In the genomic region with DNA sequence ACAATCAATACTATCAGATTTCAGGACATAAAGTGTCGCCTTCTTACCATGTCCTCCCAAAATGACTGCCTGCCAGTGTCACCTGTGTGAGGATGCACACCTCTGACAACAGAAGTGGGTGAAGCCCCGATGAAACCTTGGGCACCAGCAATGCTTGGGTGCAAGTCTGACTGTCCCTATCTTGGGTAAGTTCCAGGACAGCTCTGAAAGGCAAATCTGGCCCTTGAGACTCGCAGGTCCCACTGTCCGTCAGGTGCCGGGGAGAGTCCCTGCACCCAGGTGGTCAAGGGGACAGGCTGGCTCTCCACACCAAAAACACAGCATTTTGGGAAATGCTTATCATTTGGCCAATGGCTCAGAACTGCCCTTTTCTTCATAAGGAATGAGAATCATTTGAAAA, we compare ENCODE assay signal across 14 cellular contexts.
"Had no signal": no experiment of that assay in that cellular context is flagged by ENCODE, and none has a peak within 500 bp of the region (broad histone marks: within the 10 kb centered on the region; RNA-seq: fewer than 3 reads in every experiment).

No MANE protein-coding gene starts in this region.

- H3K4me3 Mint-ChIP-seq: activated CD4-positive, alpha-beta T cell treated with anti-CD3 and anti-CD28 coated beads, Interleukin-2, amount 10 ng/mL, durations not matched to agents 7 days and 5 days; naive thymus-derived CD4-positive, alpha-beta T cell; type B pancreatic cell had no signal

- H3K27ac Mint-ChIP-seq: activated CD4-positive, alpha-beta T cell treated with anti-CD3 and anti-CD28 coated beads, Interleukin-2, amount 10 ng/mL, durations not matched to agents 7 days and 5 days had no signal

- ATAC-seq: lower lobe of right lung; naive thymus-derived CD4-positive, alpha-beta T cell had no signal

- H3K9me3 ChIP-seq: lower lobe of right lung had no signal

- H3K27ac ChIP-seq: coronary artery, lower lobe of right lung had no signal

- DNase-seq: activated CD4-positive, alpha-beta T cell treated with anti-CD3 and anti-CD28 coated beads, Interleukin-2, amount 10 ng/mL, durations not matched to agents 7 days and 5 days; activated CD4-positive, CD25-positive, alpha-beta regulatory T cell; effector CD8-positive, alpha-beta T cell; erythroblast; hypothalamus; lower lobe of right lung; nucleus accumbens; stimulated activated CD4-positive, alpha-beta T cell treated with anti-CD3 and anti-CD28 coated beads, Interleukin-12 subunit alpha, Interleukin-12 subunit beta, amount 100 ng/mL, for 4 hours; stimulated activated naive CD4-positive, alpha-beta T cell treated with Interleukin-2 at 50 U/mL for 16 hours; T-helper 2 cell had no signal

- H3K4me3 ChIP-seq: cardiac muscle cell, coronary artery, lower lobe of right lung had no signal

- H3K27me3 ChIP-seq: cardiac muscle cell had no signal

- H3K9me3 Mint-ChIP-seq: activated CD4-positive, alpha-beta T cell treated with anti-CD3 and anti-CD28 coated beads, Interleukin-2, amount 10 ng/mL, durations not matched to agents 7 days and 5 days; naive thymus-derived CD4-positive, alpha-beta T cell; type B pancreatic cell had no signal

- H3K27me3 Mint-ChIP-seq: activated CD4-positive, alpha-beta T cell treated with anti-CD3 and anti-CD28 coated beads, Interleukin-2, amount 10 ng/mL, durations not matched to agents 7 days and 5 days; naive thymus-derived CD4-positive, alpha-beta T cell; type B pancreatic cell had no signal
